In the genomic region with DNA sequence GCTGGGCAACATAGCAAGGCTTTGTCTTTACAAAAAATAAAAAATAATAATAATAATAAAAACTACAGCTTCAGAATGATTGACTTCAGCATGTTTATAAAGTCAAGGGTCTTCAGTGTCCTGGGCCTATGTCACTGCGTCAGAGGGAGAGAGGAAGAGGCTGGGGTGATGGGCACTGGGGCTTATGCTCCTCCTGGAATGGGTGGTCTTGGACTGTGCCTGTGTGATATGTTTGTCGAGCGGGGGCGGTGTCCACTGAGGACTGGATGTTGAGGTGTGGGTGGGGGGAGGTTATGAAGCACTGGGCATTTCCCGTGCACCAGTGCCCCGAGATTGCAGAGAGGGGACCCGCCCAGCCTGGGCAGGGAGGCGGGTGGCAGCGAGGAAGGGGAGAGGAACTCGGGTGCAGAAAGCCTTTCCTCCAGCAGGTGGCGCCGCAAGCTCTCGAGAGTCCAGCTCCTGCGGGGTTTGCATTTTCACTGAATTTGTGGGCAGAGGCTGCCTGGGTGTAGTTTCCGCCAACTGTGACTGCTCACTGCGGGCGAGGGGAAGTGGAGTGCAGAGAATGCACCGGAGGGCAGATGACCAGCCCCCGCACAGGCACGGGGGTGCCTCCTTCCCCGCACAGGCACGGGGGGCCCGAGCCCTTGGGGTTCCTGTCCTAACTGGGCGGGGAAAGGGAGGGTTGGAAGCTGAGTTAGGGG, we compare ENCODE assay signal across 1 cellular context.
TF ChIP-seq lines count a peak whose summit lies in the region.

No MANE protein-coding gene starts in this region.

TF ChIP-seq in HepG2, 621 proteins besides CTCF, POLR2A, EP300 and RAD21 (continued from another document and continues in another):
- TF ChIP-seq FOXO1 (CRISPR knock-in tag; IDR thresholded peaks at IDR 0.05): peak; percentile 33; the same call in 1 of the 2 replicates
- no peak for TF ChIP-seq NCOA5 (CRISPR knock-in tag; IDR thresholded peaks at IDR 0.05)
- no peak for TF ChIP-seq MYNN (CRISPR knock-in tag; IDR thresholded peaks at IDR 0.05; ENCODE audit: low read depth)
- TF ChIP-seq, protein P1, sequence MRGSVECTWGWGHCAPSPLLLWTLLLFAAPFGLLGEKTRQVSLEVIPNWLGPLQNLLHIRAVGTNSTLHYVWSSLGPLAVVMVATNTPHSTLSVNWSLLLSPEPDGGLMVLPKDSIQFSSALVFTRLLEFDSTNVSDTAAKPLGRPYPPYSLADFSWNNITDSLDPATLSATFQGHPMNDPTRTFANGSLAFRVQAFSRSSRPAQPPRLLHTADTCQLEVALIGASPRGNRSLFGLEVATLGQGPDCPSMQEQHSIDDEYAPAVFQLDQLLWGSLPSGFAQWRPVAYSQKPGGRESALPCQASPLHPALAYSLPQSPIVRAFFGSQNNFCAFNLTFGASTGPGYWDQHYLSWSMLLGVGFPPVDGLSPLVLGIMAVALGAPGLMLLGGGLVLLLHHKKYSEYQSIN (CRISPR knock-in tag; IDR thresholded peaks at IDR 0.05; ENCODE audit: borderline replicate concordance): no peak
- TF ChIP-seq, protein P2, sequence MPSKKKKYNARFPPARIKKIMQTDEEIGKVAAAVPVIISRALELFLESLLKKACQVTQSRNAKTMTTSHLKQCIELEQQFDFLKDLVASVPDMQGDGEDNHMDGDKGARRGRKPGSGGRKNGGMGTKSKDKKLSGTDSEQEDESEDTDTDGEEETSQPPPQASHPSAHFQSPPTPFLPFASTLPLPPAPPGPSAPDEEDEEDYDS (CRISPR knock-in tag; IDR thresholded peaks at IDR 0.05): 0 out of 2 replicates have a peak, but pooled peaks have one; percentile 11
- no peak for TF ChIP-seq SAFB2 (CRISPR knock-in tag; IDR thresholded peaks at IDR 0.05; ENCODE audit: borderline replicate concordance, low read depth)
- TF ChIP-seq MATR3 (CRISPR knock-in tag; IDR thresholded peaks at IDR 0.05): no peak
- TF ChIP-seq ZSCAN9 (CRISPR knock-in tag; IDR thresholded peaks at IDR 0.05; ENCODE audit: borderline replicate concordance): 0 out of 2 replicates have a peak, but pooled peaks have one; percentile 46
- TF ChIP-seq ZNF572 (CRISPR knock-in tag; IDR thresholded peaks at IDR 0.05): 0 out of 2 replicates have a peak, but pooled peaks have one; percentile 69
- TF ChIP-seq, protein P3, sequence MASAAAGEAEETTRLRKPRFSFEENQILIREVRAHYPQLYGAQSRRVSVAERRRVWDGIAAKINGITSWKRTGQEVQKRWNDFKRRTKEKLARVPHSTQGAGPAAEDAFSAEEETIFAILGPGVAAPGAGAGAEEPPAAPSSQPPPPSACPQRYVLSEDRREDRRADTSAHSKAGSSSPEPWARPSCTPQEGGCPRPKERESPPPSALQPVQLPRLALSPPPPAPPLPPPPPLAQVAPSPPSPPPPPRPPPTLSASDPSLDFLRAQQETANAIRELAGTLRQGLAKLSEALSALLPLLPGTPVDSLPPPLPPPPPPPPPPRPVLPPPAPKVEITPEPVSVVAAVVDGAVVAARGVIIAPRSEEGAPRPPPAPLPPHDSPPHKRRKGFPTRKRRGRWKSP (CRISPR knock-in tag; IDR thresholded peaks at IDR 0.05): peak; percentile 66; the same call in 1 of the 2 replicates
- TF ChIP-seq, protein P4, sequence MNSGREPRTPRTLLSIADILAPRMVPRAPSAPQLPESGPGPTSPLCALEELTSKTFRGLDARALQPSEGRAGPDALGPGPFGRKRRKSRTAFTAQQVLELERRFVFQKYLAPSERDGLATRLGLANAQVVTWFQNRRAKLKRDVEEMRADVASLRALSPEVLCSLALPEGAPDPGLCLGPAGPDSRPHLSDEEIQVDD (CRISPR knock-in tag; IDR thresholded peaks at IDR 0.05; ENCODE audit: borderline replicate concordance): no peak
- no peak for TF ChIP-seq SMYD3 (CRISPR knock-in tag; IDR thresholded peaks at IDR 0.05)
- no peak for TF ChIP-seq ZNF34 (CRISPR knock-in tag; IDR thresholded peaks at IDR 0.05; ENCODE audit: borderline replicate concordance)
- TF ChIP-seq ZFP1 (CRISPR knock-in tag; IDR thresholded peaks at IDR 0.05): no peak
- TF ChIP-seq GABPA (IDR thresholded peaks at IDR 0.05; ENCODE audit: low read depth, low read length): no peak
- no peak for TF ChIP-seq GABPA (CRISPR knock-in tag; IDR thresholded peaks at IDR 0.05; ENCODE audit: low read depth)
- TF ChIP-seq, protein P5, sequence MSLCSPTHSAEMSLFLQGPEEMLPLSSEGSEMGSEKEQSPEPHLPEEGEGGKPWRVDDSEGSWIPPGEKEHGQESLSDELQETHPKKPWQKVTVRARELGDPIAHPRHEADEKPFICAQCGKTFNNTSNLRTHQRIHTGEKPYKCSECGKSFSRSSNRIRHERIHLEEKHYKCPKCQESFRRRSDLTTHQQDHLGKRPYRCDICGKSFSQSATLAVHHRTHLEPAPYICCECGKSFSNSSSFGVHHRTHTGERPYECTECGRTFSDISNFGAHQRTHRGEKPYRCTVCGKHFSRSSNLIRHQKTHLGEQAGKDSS (CRISPR knock-in tag; IDR thresholded peaks at IDR 0.05; ENCODE audit: borderline replicate concordance, low read depth): no peak
- TF ChIP-seq, protein P6, sequence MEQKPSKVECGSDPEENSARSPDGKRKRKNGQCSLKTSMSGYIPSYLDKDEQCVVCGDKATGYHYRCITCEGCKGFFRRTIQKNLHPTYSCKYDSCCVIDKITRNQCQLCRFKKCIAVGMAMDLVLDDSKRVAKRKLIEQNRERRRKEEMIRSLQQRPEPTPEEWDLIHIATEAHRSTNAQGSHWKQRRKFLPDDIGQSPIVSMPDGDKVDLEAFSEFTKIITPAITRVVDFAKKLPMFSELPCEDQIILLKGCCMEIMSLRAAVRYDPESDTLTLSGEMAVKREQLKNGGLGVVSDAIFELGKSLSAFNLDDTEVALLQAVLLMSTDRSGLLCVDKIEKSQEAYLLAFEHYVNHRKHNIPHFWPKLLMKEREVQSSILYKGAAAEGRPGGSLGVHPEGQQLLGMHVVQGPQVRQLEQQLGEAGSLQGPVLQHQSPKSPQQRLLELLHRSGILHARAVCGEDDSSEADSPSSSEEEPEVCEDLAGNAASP (CRISPR knock-in tag; IDR thresholded peaks at IDR 0.05; ENCODE audit: borderline replicate concordance): no peak; the same call in 1 of the 2 replicates
- TF ChIP-seq, protein P7, sequence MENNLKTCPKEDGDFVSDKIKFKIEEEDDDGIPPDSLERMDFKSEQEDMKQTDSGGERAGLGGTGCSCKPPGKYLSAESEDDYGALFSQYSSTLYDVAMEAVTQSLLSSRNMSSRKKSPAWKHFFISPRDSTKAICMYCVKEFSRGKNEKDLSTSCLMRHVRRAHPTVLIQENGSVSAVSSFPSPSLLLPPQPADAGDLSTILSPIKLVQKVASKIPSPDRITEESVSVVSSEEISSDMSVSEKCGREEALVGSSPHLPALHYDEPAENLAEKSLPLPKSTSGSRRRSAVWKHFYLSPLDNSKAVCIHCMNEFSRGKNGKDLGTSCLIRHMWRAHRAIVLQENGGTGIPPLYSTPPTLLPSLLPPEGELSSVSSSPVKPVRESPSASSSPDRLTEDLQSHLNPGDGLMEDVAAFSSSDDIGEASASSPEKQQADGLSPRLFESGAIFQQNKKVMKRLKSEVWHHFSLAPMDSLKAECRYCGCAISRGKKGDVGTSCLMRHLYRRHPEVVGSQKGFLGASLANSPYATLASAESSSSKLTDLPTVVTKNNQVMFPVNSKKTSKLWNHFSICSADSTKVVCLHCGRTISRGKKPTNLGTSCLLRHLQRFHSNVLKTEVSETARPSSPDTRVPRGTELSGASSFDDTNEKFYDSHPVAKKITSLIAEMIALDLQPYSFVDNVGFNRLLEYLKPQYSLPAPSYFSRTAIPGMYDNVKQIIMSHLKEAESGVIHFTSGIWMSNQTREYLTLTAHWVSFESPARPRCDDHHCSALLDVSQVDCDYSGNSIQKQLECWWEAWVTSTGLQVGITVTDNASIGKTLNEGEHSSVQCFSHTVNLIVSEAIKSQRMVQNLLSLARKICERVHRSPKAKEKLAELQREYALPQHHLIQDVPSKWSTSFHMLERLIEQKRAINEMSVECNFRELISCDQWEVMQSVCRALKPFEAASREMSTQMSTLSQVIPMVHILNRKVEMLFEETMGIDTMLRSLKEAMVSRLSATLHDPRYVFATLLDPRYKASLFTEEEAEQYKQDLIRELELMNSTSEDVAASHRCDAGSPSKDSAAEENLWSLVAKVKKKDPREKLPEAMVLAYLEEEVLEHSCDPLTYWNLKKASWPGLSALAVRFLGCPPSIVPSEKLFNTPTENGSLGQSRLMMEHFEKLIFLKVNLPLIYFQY (CRISPR knock-in tag; IDR thresholded peaks at IDR 0.05; ENCODE audit: borderline replicate concordance): peak; percentile 51; the same call in 1 of the 2 replicates
- TF ChIP-seq, protein P8, sequence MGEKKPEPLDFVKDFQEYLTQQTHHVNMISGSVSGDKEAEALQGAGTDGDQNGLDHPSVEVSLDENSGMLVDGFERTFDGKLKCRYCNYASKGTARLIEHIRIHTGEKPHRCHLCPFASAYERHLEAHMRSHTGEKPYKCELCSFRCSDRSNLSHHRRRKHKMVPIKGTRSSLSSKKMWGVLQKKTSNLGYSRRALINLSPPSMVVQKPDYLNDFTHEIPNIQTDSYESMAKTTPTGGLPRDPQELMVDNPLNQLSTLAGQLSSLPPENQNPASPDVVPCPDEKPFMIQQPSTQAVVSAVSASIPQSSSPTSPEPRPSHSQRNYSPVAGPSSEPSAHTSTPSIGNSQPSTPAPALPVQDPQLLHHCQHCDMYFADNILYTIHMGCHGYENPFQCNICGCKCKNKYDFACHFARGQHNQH (CRISPR knock-in tag; IDR thresholded peaks at IDR 0.05): peak; percentile 83; the same call in 1 of the 2 replicates
- peak; percentile 98 for TF ChIP-seq HNRNPL (IDR thresholded peaks at IDR 0.05; ENCODE audit: low read depth, low read length)
- TF ChIP-seq ZNF292 (CRISPR knock-in tag; IDR thresholded peaks at IDR 0.05; ENCODE audit: borderline replicate concordance, low read depth): 0 out of 2 replicates have a peak, but pooled peaks have one; percentile 32
- TF ChIP-seq BORCS8-MEF2B (CRISPR knock-in tag; IDR thresholded peaks at IDR 0.05): no peak
- TF ChIP-seq HDAC1 (CRISPR knock-in tag; IDR thresholded peaks at IDR 0.05): 0 out of 2 replicates have a peak, but pooled peaks have one; percentile 35
- TF ChIP-seq ARNT2 (CRISPR knock-in tag; IDR thresholded peaks at IDR 0.05; ENCODE audit: low read depth): peak; percentile 67; the same call in 1 of the 2 replicates
- TF ChIP-seq RORA (CRISPR knock-in tag; IDR thresholded peaks at IDR 0.05): no peak
- no peak; the same call in 1 of the 2 replicates for TF ChIP-seq ZNF205 (CRISPR knock-in tag; IDR thresholded peaks at IDR 0.05)
- TF ChIP-seq NRL (CRISPR knock-in tag; IDR thresholded peaks at IDR 0.05; ENCODE audit: borderline replicate concordance): peak; percentile 60; the same call in 1 of the 2 replicates
- peak; percentile 87; the same call in 1 of the 2 replicates for TF ChIP-seq ERF (CRISPR knock-in tag; IDR thresholded peaks at IDR 0.05)
- TF ChIP-seq ATM (IDR thresholded peaks at IDR 0.05; ENCODE audit: borderline replicate concordance): no peak
- TF ChIP-seq HIVEP1 (CRISPR knock-in tag; IDR thresholded peaks at IDR 0.05): no peak
- peak; percentile 62; the same call in 1 of the 2 replicates for TF ChIP-seq HOXA5 (CRISPR knock-in tag; IDR thresholded peaks at IDR 0.05)
- TF ChIP-seq, protein P9, sequence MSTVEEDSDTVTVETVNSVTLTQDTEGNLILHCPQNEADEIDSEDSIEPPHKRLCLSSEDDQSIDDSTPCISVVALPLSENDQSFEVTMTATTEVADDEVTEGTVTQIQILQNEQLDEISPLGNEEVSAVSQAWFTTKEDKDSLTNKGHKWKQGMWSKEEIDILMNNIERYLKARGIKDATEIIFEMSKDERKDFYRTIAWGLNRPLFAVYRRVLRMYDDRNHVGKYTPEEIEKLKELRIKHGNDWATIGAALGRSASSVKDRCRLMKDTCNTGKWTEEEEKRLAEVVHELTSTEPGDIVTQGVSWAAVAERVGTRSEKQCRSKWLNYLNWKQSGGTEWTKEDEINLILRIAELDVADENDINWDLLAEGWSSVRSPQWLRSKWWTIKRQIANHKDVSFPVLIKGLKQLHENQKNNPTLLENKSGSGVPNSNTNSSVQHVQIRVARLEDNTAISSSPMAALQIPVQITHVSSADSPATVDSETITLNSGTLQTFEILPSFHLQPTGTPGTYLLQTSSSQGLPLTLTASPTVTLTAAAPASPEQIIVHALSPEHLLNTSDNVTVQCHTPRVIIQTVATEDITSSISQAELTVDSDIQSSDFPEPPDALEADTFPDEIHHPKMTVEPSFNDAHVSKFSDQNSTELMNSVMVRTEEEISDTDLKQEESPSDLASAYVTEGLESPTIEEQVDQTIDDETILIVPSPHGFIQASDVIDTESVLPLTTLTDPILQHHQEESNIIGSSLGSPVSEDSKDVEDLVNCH (CRISPR knock-in tag; IDR thresholded peaks at IDR 0.05): no peak
- 0 out of 2 replicates have a peak, but pooled peaks have one; percentile 7 for TF ChIP-seq HNF4A (CRISPR knock-in tag; IDR thresholded peaks at IDR 0.05)
- no peak for TF ChIP-seq PRPF4 (IDR thresholded peaks at IDR 0.05; ENCODE audit: low read depth, low read length, poor library complexity, severe bottlenecking)
- TF ChIP-seq MXI1 (IDR thresholded peaks at IDR 0.05; ENCODE audit: borderline replicate concordance, low read depth, low read length): peak; percentile 50; the same call in 1 of the 3 replicates
- TF ChIP-seq, protein P10, sequence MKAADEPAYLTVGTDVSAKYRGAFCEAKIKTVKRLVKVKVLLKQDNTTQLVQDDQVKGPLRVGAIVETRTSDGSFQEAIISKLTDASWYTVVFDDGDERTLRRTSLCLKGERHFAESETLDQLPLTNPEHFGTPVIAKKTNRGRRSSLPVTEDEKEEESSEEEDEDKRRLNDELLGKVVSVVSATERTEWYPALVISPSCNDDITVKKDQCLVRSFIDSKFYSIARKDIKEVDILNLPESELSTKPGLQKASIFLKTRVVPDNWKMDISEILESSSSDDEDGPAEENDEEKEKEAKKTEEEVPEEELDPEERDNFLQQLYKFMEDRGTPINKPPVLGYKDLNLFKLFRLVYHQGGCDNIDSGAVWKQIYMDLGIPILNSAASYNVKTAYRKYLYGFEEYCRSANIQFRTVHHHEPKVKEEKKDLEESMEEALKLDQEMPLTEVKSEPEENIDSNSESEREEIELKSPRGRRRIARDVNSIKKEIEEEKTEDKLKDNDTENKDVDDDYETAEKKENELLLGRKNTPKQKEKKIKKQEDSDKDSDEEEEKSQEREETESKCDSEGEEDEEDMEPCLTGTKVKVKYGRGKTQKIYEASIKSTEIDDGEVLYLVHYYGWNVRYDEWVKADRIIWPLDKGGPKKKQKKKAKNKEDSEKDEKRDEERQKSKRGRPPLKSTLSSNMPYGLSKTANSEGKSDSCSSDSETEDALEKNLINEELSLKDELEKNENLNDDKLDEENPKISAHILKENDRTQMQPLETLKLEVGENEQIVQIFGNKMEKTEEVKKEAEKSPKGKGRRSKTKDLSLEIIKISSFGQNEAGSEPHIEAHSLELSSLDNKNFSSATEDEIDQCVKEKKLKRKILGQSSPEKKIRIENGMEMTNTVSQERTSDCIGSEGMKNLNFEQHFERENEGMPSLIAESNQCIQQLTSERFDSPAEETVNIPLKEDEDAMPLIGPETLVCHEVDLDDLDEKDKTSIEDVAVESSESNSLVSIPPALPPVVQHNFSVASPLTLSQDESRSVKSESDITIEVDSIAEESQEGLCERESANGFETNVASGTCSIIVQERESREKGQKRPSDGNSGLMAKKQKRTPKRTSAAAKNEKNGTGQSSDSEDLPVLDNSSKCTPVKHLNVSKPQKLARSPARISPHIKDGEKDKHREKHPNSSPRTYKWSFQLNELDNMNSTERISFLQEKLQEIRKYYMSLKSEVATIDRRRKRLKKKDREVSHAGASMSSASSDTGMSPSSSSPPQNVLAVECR (CRISPR knock-in tag; IDR thresholded peaks at IDR 0.05; ENCODE audit: borderline replicate concordance): peak; percentile 63; the same call in 1 of the 2 replicates
